In the genomic region with DNA sequence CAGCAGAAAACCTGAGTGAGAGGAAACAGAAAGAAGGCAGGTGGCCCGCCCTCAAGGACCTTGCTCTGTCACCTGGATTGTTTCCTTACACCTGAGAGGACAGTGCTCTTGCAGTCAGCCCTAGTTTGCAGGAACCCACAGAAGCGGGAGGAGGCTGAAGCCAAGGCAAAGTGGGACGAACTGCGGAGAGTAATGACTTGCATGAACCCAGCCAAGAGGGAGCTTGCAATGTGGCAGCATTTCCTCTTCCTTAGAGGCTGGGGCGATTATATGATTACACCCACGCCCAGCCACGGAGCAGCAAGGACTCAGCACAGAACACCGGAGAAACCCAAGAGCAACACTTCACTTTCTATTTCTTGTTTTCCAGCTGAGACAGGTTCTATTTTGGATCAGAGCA, we compare ENCODE assay signal across 14 cellular contexts.
A peak's percentile ranks its signal among the peaks of the same experiment; 100 is the strongest.
DNase-seq lines count a peak whose midpoint lies in the region; ATAC-seq and TF ChIP-seq lines count a peak whose summit lies in the region.
"Had no signal": no experiment of that assay in that cellular context is flagged by ENCODE, and none has a peak within 500 bp of the region (broad histone marks: within the 10 kb centered on the region; RNA-seq: fewer than 3 reads in every experiment).

No MANE protein-coding gene starts in this region.

- no peak for TF ChIP-seq EP300 in ovary (IDR thresholded peaks at IDR 0.05)

- H3K27ac Mint-ChIP-seq in activated T-cell treated with anti-CD3 and anti-CD28 coated beads, Interleukin-2, amount 50 U/mL, for 24 hours: no peak overlapping the region
- H3K27ac Mint-ChIP-seq in activated T-helper 1 cell treated with anti-CD3 and anti-CD28 coated beads, Interleukin-12 subunit alpha, Interleukin-12 subunit beta, Interleukin-2, Interleukin-4 antibody, amounts not matched to agents 30 ng/mL and 10 ng/mL and 1 ng/mL, durations not matched to agents 14 hours and 24 hours and 36 hours: peak overlapping the region; percentile 20

- H3K4me3 ChIP-seq in left lung: no peak overlapping the region
- no peak overlapping the region for H3K4me3 ChIP-seq in body of pancreas
- H3K4me3 ChIP-seq in ovary: no peak overlapping the region
- H3K4me3 ChIP-seq: HAP-1, skin epidermis had no signal

- WGBS in body of pancreas, 2 donors: 50 to 69% methylated on average over 8 of the region's 8 CpGs
- WGBS in ovary, 3 donors: 58 to 79% (median 76%) methylated on average over 8 of the region's 8 CpGs

- H3K36me3 ChIP-seq in left lung: no peaks in the 10 kb centered on the region
- no peaks in the 10 kb centered on the region for H3K36me3 ChIP-seq in body of pancreas (replicated peaks in 1 of 2; ENCODE audit: insufficient read depth in 1 of 2, low read depth in 2 of 2)
- no peaks in the 10 kb centered on the region for H3K36me3 ChIP-seq in ovary
- H3K36me3 ChIP-seq: HAP-1 had no signal

- intact Hi-C loops in activated T-helper 1 cell treated with anti-CD3 and anti-CD28 coated beads, Interleukin-12 subunit alpha, Interleukin-12 subunit beta, Interleukin-2, Interleukin-4 antibody, amounts not matched to agents 30 ng/mL and 10 ng/mL and 1 ng/mL, durations not matched to agents 14 hours and 24 hours and 36 hours (cut with micrococcal nuclease): no loop called here
- intact Hi-C loops in left lung (cut with DNase I): no loop called here
- intact Hi-C loops in body of pancreas (cut with DNase I): no loop called here
- intact Hi-C loops in ovary (cut with DNase I): no loop called here

- H3K9me3 ChIP-seq in left lung (no peaks in the 10 kb centered on the region), body of pancreas (no peaks in the 10 kb centered on the region), ovary (no peaks in the 10 kb centered on the region)
- H3K9me3 ChIP-seq: HAP-1 had no signal

- TF ChIP-seq POLR2A in body of pancreas (IDR thresholded peaks at IDR 0.05) (no peak), ovary (IDR thresholded peaks at IDR 0.05) (no peak)

- peak; percentile 73 for ATAC-seq in left lung
- no peak for ATAC-seq in stimulated activated naive CD8-positive, alpha-beta T cell treated with anti-CD3 and anti-CD28 coated beads, Interleukin-15, Interleukin-2, amounts not matched to agents 100 U/mL and 50 U/mL, for 24 hours
- no peak for ATAC-seq in body of pancreas
- ATAC-seq in GM18858 (IDR thresholded peaks at IDR 0.05; ENCODE audit: unreplicated experiment): no peak
- ATAC-seq: Panc1 had no signal

- H3K27me3 ChIP-seq in left lung: no peaks in the 10 kb centered on the region
- no peaks in the 10 kb centered on the region for H3K27me3 ChIP-seq in body of pancreas
- H3K27me3 ChIP-seq in ovary: no peaks in the 10 kb centered on the region

- TF ChIP-seq CTCF in left lung (IDR thresholded peaks at IDR 0.05) (no peak), body of pancreas (IDR thresholded peaks at IDR 0.05) (no peak), ovary (IDR thresholded peaks at IDR 0.05) (no peak)

- no peaks in the 10 kb centered on the region for H3K36me3 Mint-ChIP-seq in activated T-cell treated with anti-CD3 and anti-CD28 coated beads, Interleukin-2, amount 50 U/mL, for 24 hours (ENCODE audit: low read depth)
- peaks cover 2% of the 10 kb centered on the region for H3K36me3 Mint-ChIP-seq in activated T-helper 1 cell treated with anti-CD3 and anti-CD28 coated beads, Interleukin-12 subunit alpha, Interleukin-12 subunit beta, Interleukin-2, Interleukin-4 antibody, amounts not matched to agents 30 ng/mL and 10 ng/mL and 1 ng/mL, durations not matched to agents 14 hours and 24 hours and 36 hours (ENCODE audit: low read depth)

- DNase-seq in activated T-cell treated with anti-CD3 and anti-CD28 coated beads, Interleukin-2, amount 50 U/mL, for 24 hours: no peak
- DNase-seq in activated T-cell treated with anti-CD3 and anti-CD28 coated beads, Interleukin-2, amount 50 U/mL, for 1 hour: no peak
- DNase-seq in activated T-helper 1 cell treated with anti-CD3 and anti-CD28 coated beads, Interleukin-12 subunit alpha, Interleukin-12 subunit beta, Interleukin-2, Interleukin-4 antibody, amounts not matched to agents 30 ng/mL and 10 ng/mL and 1 ng/mL, durations not matched to agents 14 hours and 24 hours and 36 hours (ENCODE audit: low spot score): no peak
- DNase-seq in left lung: no peak
- peak; percentile 23 for DNase-seq in stimulated activated naive CD8-positive, alpha-beta T cell treated with anti-CD3 and anti-CD28 coated beads, Interleukin-15, Interleukin-2, amounts not matched to agents 100 U/mL and 50 U/mL, for 24 hours
- no peak for DNase-seq in body of pancreas
- DNase-seq in ovary: no peak
- DNase-seq: DND-41, T-helper 9 cell had no signal

- peak overlapping the region; percentile 40 for H3K4me3 Mint-ChIP-seq in activated T-cell treated with anti-CD3 and anti-CD28 coated beads, Interleukin-2, amount 50 U/mL, for 24 hours
- no peak overlapping the region for H3K4me3 Mint-ChIP-seq in activated T-helper 1 cell treated with anti-CD3 and anti-CD28 coated beads, Interleukin-12 subunit alpha, Interleukin-12 subunit beta, Interleukin-2, Interleukin-4 antibody, amounts not matched to agents 30 ng/mL and 10 ng/mL and 1 ng/mL, durations not matched to agents 14 hours and 24 hours and 36 hours
- H3K4me3 Mint-ChIP-seq: central memory CD8-positive, alpha-beta T cell had no signal

- H3K27me3 Mint-ChIP-seq in activated T-cell treated with anti-CD3 and anti-CD28 coated beads, Interleukin-2, amount 50 U/mL, for 24 hours: no peaks in the 10 kb centered on the region
- H3K27me3 Mint-ChIP-seq in activated T-helper 1 cell treated with anti-CD3 and anti-CD28 coated beads, Interleukin-12 subunit alpha, Interleukin-12 subunit beta, Interleukin-2, Interleukin-4 antibody, amounts not matched to agents 30 ng/mL and 10 ng/mL and 1 ng/mL, durations not matched to agents 14 hours and 24 hours and 36 hours (ENCODE audit: insufficient read depth): peaks cover 9% of the 10 kb centered on the region

- H3K27ac ChIP-seq in left lung (no peak overlapping the region), body of pancreas (no peak overlapping the region), ovary (no peak overlapping the region)
- H3K27ac ChIP-seq: skin epidermis had no signal

- H3K4me1 ChIP-seq in left lung: no peaks in the 10 kb centered on the region
- H3K4me1 ChIP-seq in body of pancreas: no peaks in the 10 kb centered on the region
- no peaks in the 10 kb centered on the region for H3K4me1 ChIP-seq in ovary (ENCODE audit: insufficient read depth)
- H3K4me1 ChIP-seq: HAP-1 had no signal

- peaks cover 18% of the 10 kb centered on the region for H3K4me1 Mint-ChIP-seq in activated T-cell treated with anti-CD3 and anti-CD28 coated beads, Interleukin-2, amount 50 U/mL, for 24 hours (ENCODE audit: low read depth)
- H3K4me1 Mint-ChIP-seq in activated T-helper 1 cell treated with anti-CD3 and anti-CD28 coated beads, Interleukin-12 subunit alpha, Interleukin-12 subunit beta, Interleukin-2, Interleukin-4 antibody, amounts not matched to agents 30 ng/mL and 10 ng/mL and 1 ng/mL, durations not matched to agents 14 hours and 24 hours and 36 hours (ENCODE audit: low read depth): peaks cover 13% of the 10 kb centered on the region

- no peaks in the 10 kb centered on the region for H3K9me3 Mint-ChIP-seq in activated T-cell treated with anti-CD3 and anti-CD28 coated beads, Interleukin-2, amount 50 U/mL, for 24 hours
- H3K9me3 Mint-ChIP-seq in activated T-helper 1 cell treated with anti-CD3 and anti-CD28 coated beads, Interleukin-12 subunit alpha, Interleukin-12 subunit beta, Interleukin-2, Interleukin-4 antibody, amounts not matched to agents 30 ng/mL and 10 ng/mL and 1 ng/mL, durations not matched to agents 14 hours and 24 hours and 36 hours: peaks cover 4% of the 10 kb centered on the region
- H3K9me3 Mint-ChIP-seq: central memory CD8-positive, alpha-beta T cell had no signal
